In genomic region chrX:19344661-19345060, GRCh38 we compare ENCODE assay signal across 8 cellular contexts.
DNase-seq lines count a peak whose midpoint lies in the region; ATAC-seq and TF ChIP-seq lines count a peak whose summit lies in the region.

No MANE protein-coding gene starts in this region.

- no peak for ATAC-seq in GM21786 (IDR thresholded peaks at IDR 0.05; ENCODE audit: unreplicated experiment)

- H3K4me1 Mint-ChIP-seq in activated T-cell treated with anti-CD3 and anti-CD28 coated beads, Interleukin-2, amount 50 U/mL, for 24 hours (ENCODE audit: low read depth): peaks cover 26% of the 10 kb centered on the region
- H3K4me1 Mint-ChIP-seq in activated naive CD8-positive, alpha-beta T cell (ENCODE audit: low read depth): peaks cover 21% of the 10 kb centered on the region

- peaks cover 0 to 16% (median 7%) of the 10 kb centered on the region in 4 donors for H3K4me1 ChIP-seq in tibial artery

- H3K27me3 ChIP-seq in tibial artery: no peaks in the 10 kb centered on the region

- peak overlapping the region; percentile 80 to 85 for H3K4me3 ChIP-seq in tibial artery

- intact Hi-C loops in tibial artery (cut with DNase I; ENCODE audit: low total_unique reads): no loop called here

- H3K9me3 Mint-ChIP-seq in activated T-cell treated with anti-CD3 and anti-CD28 coated beads, Interleukin-2, amount 50 U/mL, for 24 hours: no peaks in the 10 kb centered on the region
- H3K9me3 Mint-ChIP-seq in activated naive CD8-positive, alpha-beta T cell (ENCODE audit: low read depth): no peaks in the 10 kb centered on the region

- peak overlapping the region in 1 of 2 donors; percentile 90 for H3K27ac ChIP-seq in tibial artery

- no peaks in the 10 kb centered on the region for H3K9me3 ChIP-seq in tibial artery

- H3K36me3 Mint-ChIP-seq in activated T-cell treated with anti-CD3 and anti-CD28 coated beads, Interleukin-2, amount 50 U/mL, for 24 hours (ENCODE audit: low read depth): peaks cover 25% of the 10 kb centered on the region
- no peaks in the 10 kb centered on the region for H3K36me3 Mint-ChIP-seq in activated naive CD8-positive, alpha-beta T cell

- peaks cover 0 to 2% (median 1%) of the 10 kb centered on the region in 3 donors for H3K36me3 ChIP-seq in tibial artery

- H3K27me3 Mint-ChIP-seq in activated T-cell treated with anti-CD3 and anti-CD28 coated beads, Interleukin-2, amount 50 U/mL, for 24 hours: peaks cover 12% of the 10 kb centered on the region
- H3K27me3 Mint-ChIP-seq in activated naive CD8-positive, alpha-beta T cell: no peaks in the 10 kb centered on the region

- DNase-seq in activated T-cell treated with anti-CD3 and anti-CD28 coated beads, Interleukin-2, amount 50 U/mL, for 24 hours: no peak
- DNase-seq in activated T-cell treated with anti-CD3 and anti-CD28 coated beads, Interleukin-2, amount 50 U/mL, for 48 hours: no peak
- peak; percentile 15 for DNase-seq in left kidney (ENCODE audit: low read depth, low spot score)
- DNase-seq in tibial artery: no peak
- no peak for DNase-seq in putamen (ENCODE audit: low spot score)
- DNase-seq in stimulated activated CD4-positive, alpha-beta T cell treated with anti-CD3 and anti-CD28 coated beads, Interleukin-2, amount 100 ng/mL, for 48 hours: no peak

- H3K27ac Mint-ChIP-seq in activated T-cell treated with anti-CD3 and anti-CD28 coated beads, Interleukin-2, amount 50 U/mL, for 24 hours: peak overlapping the region; percentile 90
- H3K27ac Mint-ChIP-seq in activated naive CD8-positive, alpha-beta T cell: no peak overlapping the region

- peak overlapping the region; percentile 84 for H3K4me3 Mint-ChIP-seq in activated T-cell treated with anti-CD3 and anti-CD28 coated beads, Interleukin-2, amount 50 U/mL, for 24 hours
- peak overlapping the region; percentile 88 for H3K4me3 Mint-ChIP-seq in activated naive CD8-positive, alpha-beta T cell

- TF ChIP-seq CTCF in tibial artery (IDR thresholded peaks at IDR 0.05): no peak
